In genomic region chr17:3848229-3848628, GRCh38 we compare ENCODE assay signal across 20 cellular contexts.
"Had no signal": no experiment of that assay in that cellular context is flagged by ENCODE, and none has a peak within 500 bp of the region (broad histone marks: within the 10 kb centered on the region; RNA-seq: fewer than 3 reads in every experiment).

No MANE protein-coding gene starts in this region.

- ATAC-seq: activated CD8-positive, alpha-beta T cell treated with anti-CD3 and anti-CD28 coated beads, Interleukin-2, amount 10 ng/mL, durations not matched to agents 7 days and 5 days; foreskin keratinocyte; left ventricle myocardium superior; stimulated activated naive CD8-positive, alpha-beta T cell treated with anti-CD3 and anti-CD28 coated beads, Interleukin-15, amount 100 ng/mL, for 72 hours had no signal

- H3K4me3 ChIP-seq: neural progenitor cell, ovary, sigmoid colon had no signal

- H3K4me1 ChIP-seq: foreskin keratinocyte had no signal

- H3K9ac ChIP-seq: neural progenitor cell had no signal

- H3K27ac Mint-ChIP-seq: activated CD8-positive, alpha-beta T cell treated with anti-CD3 and anti-CD28 coated beads, Interleukin-2, amount 10 ng/mL, durations not matched to agents 7 days and 5 days; activated naive CD8-positive, alpha-beta T cell treated with anti-CD3 and anti-CD28 coated beads, Interleukin-2, amount 10 ng/mL, durations not matched to agents 7 days and 5 days; neural progenitor cell; type B pancreatic cell had no signal

- DNase-seq: activated CD4-positive, alpha-beta T cell treated with anti-CD3 and anti-CD28 coated beads for 48 hours; activated CD8-positive, alpha-beta memory T cell treated with anti-CD3 and anti-CD28 coated beads, Interleukin-2, amount 50 U/mL, for 4 hours; activated CD8-positive, alpha-beta T cell treated with anti-CD3 and anti-CD28 coated beads, Interleukin-2, amount 10 ng/mL, durations not matched to agents 7 days and 5 days; activated gamma-delta T cell treated with Interleukin-2 at 50 U/mL for 16 hours; activated naive CD8-positive, alpha-beta T cell treated with anti-CD3 and anti-CD28 coated beads, Interleukin-2, amount 10 ng/mL, durations not matched to agents 7 days and 5 days; brain microvascular endothelial cell; cortex of kidney; effector CD4-positive, alpha-beta T cell; foreskin keratinocyte; glutamatergic neuron; hypothalamus; kidney; left ventricle myocardium superior; ovary; sigmoid colon; stimulated activated CD4-positive, alpha-beta T cell treated with anti-CD3 and anti-CD28 coated beads, Interleukin-1b, Interleukin-23, amount 100 ng/mL, for 48 hours; stimulated activated naive CD8-positive, alpha-beta T cell treated with anti-CD3 and anti-CD28 coated beads, Interleukin-15, amount 100 ng/mL, for 72 hours; T1000 had no signal

- H3K27me3 ChIP-seq: brain microvascular endothelial cell, neural progenitor cell, ovary, sigmoid colon had no signal

- H3K27ac ChIP-seq: brain microvascular endothelial cell, foreskin keratinocyte, neural progenitor cell, ovary, sigmoid colon had no signal

- H3K9me3 Mint-ChIP-seq: activated naive CD8-positive, alpha-beta T cell treated with anti-CD3 and anti-CD28 coated beads, Interleukin-2, amount 10 ng/mL, durations not matched to agents 7 days and 5 days; stimulated activated naive CD8-positive, alpha-beta T cell treated with anti-CD3 and anti-CD28 coated beads, Interleukin-15, amount 100 ng/mL, for 72 hours; type B pancreatic cell had no signal

- H3K36me3 ChIP-seq: neural progenitor cell, ovary had no signal

- H3K4me2 ChIP-seq: neural progenitor cell had no signal

- H3K9me3 ChIP-seq: ovary, sigmoid colon had no signal

- H3K4me3 Mint-ChIP-seq: activated CD8-positive, alpha-beta T cell treated with anti-CD3 and anti-CD28 coated beads, Interleukin-2, amount 10 ng/mL, durations not matched to agents 7 days and 5 days; activated naive CD8-positive, alpha-beta T cell treated with anti-CD3 and anti-CD28 coated beads, Interleukin-2, amount 10 ng/mL, durations not matched to agents 7 days and 5 days; neural progenitor cell; stimulated activated naive CD8-positive, alpha-beta T cell treated with anti-CD3 and anti-CD28 coated beads, Interleukin-15, amount 100 ng/mL, for 72 hours; type B pancreatic cell had no signal
